In the genomic region with DNA sequence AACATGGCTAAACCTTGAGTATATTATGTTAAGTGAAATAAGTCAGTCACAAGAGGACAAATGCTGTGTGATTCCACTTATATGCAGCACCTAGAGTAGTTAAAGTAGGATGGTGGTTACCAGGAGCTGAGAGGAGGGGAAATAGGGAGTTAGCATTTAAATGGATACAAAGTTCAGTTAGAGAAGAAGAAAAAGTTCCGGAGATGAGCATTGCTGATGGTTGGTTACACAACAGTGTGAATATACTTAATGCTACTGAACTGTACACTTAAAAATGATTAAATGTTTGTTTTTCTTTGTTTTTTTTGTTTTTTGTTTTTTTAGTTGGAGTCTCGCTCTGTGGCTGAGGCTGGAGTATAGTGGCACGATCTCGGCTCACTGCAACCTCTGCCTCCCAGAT, we compare ENCODE assay signal across 34 cellular contexts.
"Had no signal": no experiment of that assay in that cellular context is flagged by ENCODE, and none has a peak within 500 bp of the region (broad histone marks: within the 10 kb centered on the region; RNA-seq: fewer than 3 reads in every experiment).

No MANE protein-coding gene starts in this region.

- H3K9me3 ChIP-seq: adrenal gland, ascending aorta, breast epithelium had no signal

- H3K27ac ChIP-seq: adrenal gland, ascending aorta, body of pancreas, brain microvascular endothelial cell, breast epithelium, cardiac muscle cell had no signal

- FAIRE-seq: astrocyte, bronchial epithelial cell had no signal

- H3K4me3 ChIP-seq: adrenal gland, ascending aorta, body of pancreas, breast epithelium, cardiac muscle cell had no signal

- ATAC-seq: activated naive CD4-positive, alpha-beta T cell treated with anti-CD3 and anti-CD28 coated beads, Interleukin-2, amount 50 U/mL, for 72 hours; activated naive CD8-positive, alpha-beta T cell treated with anti-CD3 and anti-CD28 coated beads, Interleukin-2, amount 50 U/mL, for 24 hours; activated T-cell treated with anti-CD3 and anti-CD28 coated beads, Interleukin-2, amount 50 U/mL, for 4 hours; activated T-cell treated with anti-CD3 and anti-CD28 coated beads, Interleukin-2, amount 50 U/mL, for 72 hours; activated T-helper 17 cell treated with anti-CD3 and anti-CD28 coated beads, Interleukin-2, amount 50 U/mL, for 72 hours; body of pancreas had no signal

- H3K4me1 ChIP-seq: adrenal gland, ascending aorta, body of pancreas, breast epithelium had no signal

- DNase-seq: activated effector memory CD4-positive, alpha-beta T cell treated with anti-CD3 and anti-CD28 coated beads, Interleukin-2, amount 50 U/mL, for 16 hours; activated effector memory CD4-positive, alpha-beta T cell treated with Interleukin-2 at 50 U/mL for 16 hours; activated gamma-delta T cell; activated gamma-delta T cell treated with Interleukin-2 at 50 U/mL for 16 hours; activated naive CD4-positive, alpha-beta T cell; activated naive CD4-positive, alpha-beta T cell treated with anti-CD3 and anti-CD28 coated beads for 36 hours; activated naive CD4-positive, alpha-beta T cell treated with anti-CD3 and anti-CD28 coated beads, Interleukin-2, amount 10 ng/mL, durations not matched to agents 7 days and 5 days; activated naive CD4-positive, alpha-beta T cell treated with anti-CD3 and anti-CD28 coated beads, Interleukin-2, amount 50 U/mL, for 16 hours; activated naive CD4-positive, alpha-beta T cell treated with Interleukin-2 at 50 U/mL for 16 hours; activated naive CD8-positive, alpha-beta T cell treated with anti-CD3 and anti-CD28 coated beads for 36 hours; activated naive CD8-positive, alpha-beta T cell treated with anti-CD3 and anti-CD28 coated beads, Interleukin-2, amount 10 ng/mL, durations not matched to agents 7 days and 5 days; activated naive CD8-positive, alpha-beta T cell treated with anti-CD3 and anti-CD28 coated beads, Interleukin-2, amount 50 U/mL, for 24 hours; activated T-cell treated with anti-CD3 and anti-CD28 coated beads, Interleukin-2, amount 50 U/mL, for 1 hour; activated T-cell treated with anti-CD3 and anti-CD28 coated beads, Interleukin-2, amount 50 U/mL, for 24 hours; activated T-cell treated with anti-CD3 and anti-CD28 coated beads, Interleukin-2, amount 50 U/mL, for 4 hours; activated T-cell treated with anti-CD3 and anti-CD28 coated beads, Interleukin-2, amount 50 U/mL, for 48 hours; activated T-cell treated with anti-CD3 and anti-CD28 coated beads, Interleukin-2, amount 50 U/mL, for 72 hours; adrenal gland; amniotic stem cell; amygdala; anterior cingulate cortex; aorta; body of pancreas; brain microvascular endothelial cell; caudate nucleus; central memory CD4-positive, alpha-beta T cell; cerebellar nuclear complex had no signal

- H3K36me3 ChIP-seq: adrenal gland, ascending aorta, brain microvascular endothelial cell, breast epithelium, cardiac muscle cell had no signal

- H3K27me3 ChIP-seq: adrenal gland, ascending aorta, body of pancreas, brain microvascular endothelial cell, breast epithelium, cardiac muscle cell had no signal
